In the genomic region with DNA sequence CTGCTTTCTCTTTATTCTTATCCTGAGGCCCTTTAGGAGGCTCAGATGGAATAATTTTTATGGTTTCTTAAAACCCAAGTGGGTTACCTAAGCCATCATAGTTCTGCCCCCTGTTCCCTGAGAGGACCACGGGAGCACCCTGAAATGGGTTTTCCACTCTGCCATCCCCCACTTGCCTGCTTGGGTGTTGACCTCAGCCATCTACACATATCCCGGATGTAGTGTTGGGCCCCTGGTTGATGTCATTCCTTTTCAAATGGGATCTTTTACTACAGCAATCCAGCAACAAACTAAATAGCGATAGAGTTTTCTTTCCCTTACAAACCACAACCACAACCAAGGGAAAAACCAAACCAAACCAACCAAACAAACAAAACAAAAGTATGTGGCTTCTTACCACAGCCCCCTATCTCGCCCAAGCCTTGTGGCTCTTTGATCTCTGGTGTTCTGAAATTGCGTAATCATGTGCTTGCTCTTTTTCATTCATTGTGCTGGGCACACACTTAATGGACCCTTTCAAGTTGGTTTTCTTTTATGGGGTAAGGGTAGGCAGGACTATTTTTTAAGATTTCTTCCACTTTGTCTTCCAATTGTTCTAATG, we compare ENCODE assay signal across 1 cellular context.
A peak's percentile ranks its signal among the peaks of the same experiment; 100 is the strongest.
TF ChIP-seq lines count a peak whose summit lies in the region.

No MANE protein-coding gene starts in this region.

TF ChIP-seq in HepG2, 621 proteins besides CTCF, POLR2A, EP300 and RAD21 (continued from another document):
- TF ChIP-seq NRL (CRISPR knock-in tag; IDR thresholded peaks at IDR 0.05; ENCODE audit: borderline replicate concordance) (no peak), TBX3 (IDR thresholded peaks at IDR 0.05; ENCODE audit: borderline replicate concordance) (peak; percentile 40; the same call in 1 of the 2 replicates), DNMT3B (CRISPR knock-in tag; conservative IDR thresholded peaks at IDR 0.05) (0 out of 2 replicates have a peak, but pooled peaks have one; percentile 31), SAP130 (CRISPR knock-in tag; IDR thresholded peaks at IDR 0.05; ENCODE audit: low read depth) (peak; percentile 22; the same call in 1 of the 2 replicates), CC2D1A (CRISPR knock-in tag; IDR thresholded peaks at IDR 0.05) (no peak)
- TF ChIP-seq, protein P1, sequence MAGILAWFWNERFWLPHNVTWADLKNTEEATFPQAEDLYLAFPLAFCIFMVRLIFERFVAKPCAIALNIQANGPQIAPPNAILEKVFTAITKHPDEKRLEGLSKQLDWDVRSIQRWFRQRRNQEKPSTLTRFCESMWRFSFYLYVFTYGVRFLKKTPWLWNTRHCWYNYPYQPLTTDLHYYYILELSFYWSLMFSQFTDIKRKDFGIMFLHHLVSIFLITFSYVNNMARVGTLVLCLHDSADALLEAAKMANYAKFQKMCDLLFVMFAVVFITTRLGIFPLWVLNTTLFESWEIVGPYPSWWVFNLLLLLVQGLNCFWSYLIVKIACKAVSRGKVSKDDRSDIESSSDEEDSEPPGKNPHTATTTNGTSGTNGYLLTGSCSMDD (CRISPR knock-in tag; IDR thresholded peaks at IDR 0.05): no peak
